ENCODE assay signal across 1 cellular context in the genomic region with DNA sequence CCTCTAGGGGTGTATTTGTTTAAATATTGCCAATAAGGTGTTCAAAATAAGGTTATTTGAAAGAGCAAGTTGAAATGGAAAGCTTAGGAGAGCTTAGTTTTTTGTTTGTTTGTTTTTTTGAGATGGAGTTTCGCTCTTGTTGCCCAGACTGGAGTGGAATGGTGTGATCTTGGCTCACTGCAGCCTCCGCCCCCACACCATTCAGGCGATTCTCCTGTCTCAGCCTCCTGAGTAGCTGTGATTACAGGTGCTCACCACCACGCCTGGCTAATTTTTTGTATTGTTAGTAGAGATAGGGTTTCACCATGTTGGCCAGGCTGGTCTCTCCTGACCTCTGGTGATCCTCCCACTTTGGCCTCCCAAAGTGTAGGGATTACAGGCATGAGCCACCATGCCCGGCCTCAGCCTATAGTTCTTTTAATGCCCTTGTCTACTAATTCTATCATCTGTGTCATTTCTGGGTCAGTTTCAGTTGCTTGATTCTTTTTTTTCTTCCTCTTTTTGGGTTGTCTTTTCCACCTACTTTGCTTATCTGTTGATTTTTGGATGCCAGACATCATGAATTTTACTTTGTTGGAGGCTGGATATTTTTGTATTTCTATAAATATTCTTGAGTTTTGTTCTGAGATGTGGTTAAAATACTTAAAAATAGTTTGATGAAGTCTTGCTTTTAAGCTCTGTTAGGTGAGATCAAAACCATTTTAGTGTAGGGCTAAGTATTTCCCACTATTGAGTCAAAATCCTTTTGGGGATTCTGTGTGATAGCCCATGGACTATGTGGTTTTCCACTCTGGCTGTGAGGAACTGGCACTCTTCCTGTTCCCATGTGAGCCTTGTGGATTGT.
TF ChIP-seq lines count a peak whose summit lies in the region.

No MANE protein-coding gene starts in this region.

TF ChIP-seq in HepG2, 621 proteins besides CTCF, POLR2A, EP300 and RAD21 (continued from another document):
- TF ChIP-seq, protein P1, sequence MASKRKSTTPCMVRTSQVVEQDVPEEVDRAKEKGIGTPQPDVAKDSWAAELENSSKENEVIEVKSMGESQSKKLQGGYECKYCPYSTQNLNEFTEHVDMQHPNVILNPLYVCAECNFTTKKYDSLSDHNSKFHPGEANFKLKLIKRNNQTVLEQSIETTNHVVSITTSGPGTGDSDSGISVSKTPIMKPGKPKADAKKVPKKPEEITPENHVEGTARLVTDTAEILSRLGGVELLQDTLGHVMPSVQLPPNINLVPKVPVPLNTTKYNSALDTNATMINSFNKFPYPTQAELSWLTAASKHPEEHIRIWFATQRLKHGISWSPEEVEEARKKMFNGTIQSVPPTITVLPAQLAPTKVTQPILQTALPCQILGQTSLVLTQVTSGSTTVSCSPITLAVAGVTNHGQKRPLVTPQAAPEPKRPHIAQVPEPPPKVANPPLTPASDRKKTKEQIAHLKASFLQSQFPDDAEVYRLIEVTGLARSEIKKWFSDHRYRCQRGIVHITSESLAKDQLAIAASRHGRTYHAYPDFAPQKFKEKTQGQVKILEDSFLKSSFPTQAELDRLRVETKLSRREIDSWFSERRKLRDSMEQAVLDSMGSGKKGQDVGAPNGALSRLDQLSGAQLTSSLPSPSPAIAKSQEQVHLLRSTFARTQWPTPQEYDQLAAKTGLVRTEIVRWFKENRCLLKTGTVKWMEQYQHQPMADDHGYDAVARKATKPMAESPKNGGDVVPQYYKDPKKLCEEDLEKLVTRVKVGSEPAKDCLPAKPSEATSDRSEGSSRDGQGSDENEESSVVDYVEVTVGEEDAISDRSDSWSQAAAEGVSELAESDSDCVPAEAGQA (IDR thresholded peaks at IDR 0.05; ENCODE audit: low read depth) = no peak
- TF ChIP-seq, protein P1 (CRISPR knock-in tag; IDR thresholded peaks at IDR 0.05; ENCODE audit: borderline replicate concordance) = no peak
- no peak for TF ChIP-seq ZNF891 (CRISPR knock-in tag; IDR thresholded peaks at IDR 0.05)
TF ChIP-seq in HepG2: peak in this region for 0.
